In genomic region chr11:74909363-74909762, GRCh38 we compare ENCODE assay signal across 1 cellular context.
TF ChIP-seq lines count a peak whose summit lies in the region.

No MANE protein-coding gene starts in this region.

TF ChIP-seq in WTC11, 78 proteins besides CTCF, POLR2A, EP300 and RAD21 (continued from another document):
- TF ChIP-seq FOXP1 (CRISPR knock-in tag; IDR thresholded peaks at IDR 0.05; ENCODE audit: borderline replicate concordance) = no peak
- no peak for TF ChIP-seq NFATC4 (CRISPR knock-in tag; IDR thresholded peaks at IDR 0.05)
- TF ChIP-seq MAX (CRISPR knock-in tag; IDR thresholded peaks at IDR 0.05) = no peak
- TF ChIP-seq JAZF1 (CRISPR knock-in tag; IDR thresholded peaks at IDR 0.05) = no peak
- TF ChIP-seq USF2 (CRISPR knock-in tag; IDR thresholded peaks at IDR 0.05) = no peak
- TF ChIP-seq ESRRA (CRISPR knock-in tag; IDR thresholded peaks at IDR 0.05; ENCODE audit: borderline replicate concordance) = no peak
- no peak for TF ChIP-seq MXD4 (CRISPR knock-in tag; IDR thresholded peaks at IDR 0.05; ENCODE audit: borderline replicate concordance)
- TF ChIP-seq CBFB (CRISPR knock-in tag; IDR thresholded peaks at IDR 0.05; ENCODE audit: low read depth) = no peak
